In genomic region chr17:40327244-40327666, GRCh38 we compare ENCODE assay signal across 11 cellular contexts. TPM values are rescaled to one million over a fixed set of nuclear protein-coding genes. Genes with fewer than 3 reads are reported as not detected.
DNase-seq lines count a peak whose midpoint lies in the region; ATAC-seq and TF ChIP-seq lines count a peak whose summit lies in the region.
"Had no signal": no experiment of that assay in that cellular context is flagged by ENCODE, and none has a peak within 500 bp of the region (broad histone marks: within the 10 kb centered on the region; RNA-seq: fewer than 3 reads in every experiment).

No MANE protein-coding gene starts in this region.

- H3K36me3 Mint-ChIP-seq in H9 (ENCODE audit: insufficient read depth in 1 of 3, low read depth in 3 of 3): peaks cover 5 to 7% (median 6%) of the 10 kb centered on the region in 3 experiments

- no peak overlapping the region for H3K56ac ChIP-seq in H9 (ENCODE audit: insufficient read length, low read depth, low read length)

- H3K27ac Mint-ChIP-seq in H9: no peak overlapping the region; a peak in 1 of 7 replicates

- H4K5ac ChIP-seq in H9 (ENCODE audit: insufficient read length, low read depth, low read length): no peak overlapping the region

- no peak overlapping the region for H3K27ac ChIP-seq in DOHH2 (ENCODE audit: low read depth, low read length)
- peak overlapping the region; percentile 97 for H3K27ac ChIP-seq in RWPE2 (ENCODE audit: poor library complexity, severe bottlenecking)
- peak overlapping the region; percentile 2 to 94 (median 90) for H3K27ac ChIP-seq in esophagus squamous epithelium
- peak overlapping the region; percentile 95 to 100 (median 98) for H3K27ac ChIP-seq in gastrocnemius medialis
- no peak overlapping the region for H3K27ac ChIP-seq in H9 (ENCODE audit: insufficient read length, low read depth, low read length)

- in situ Hi-C loops in gastrocnemius medialis (cut with MboI; ENCODE audit: low sequenced_read_pairs in 4 of 4): no loop called here

- H2BK5ac ChIP-seq in H9 (ENCODE audit: insufficient read length, low read length): no peak overlapping the region

- no peak overlapping the region for H2BK12ac ChIP-seq in H9 (ENCODE audit: insufficient read length, low read depth, low read length)

- H3K4me2 ChIP-seq in DOHH2 (ENCODE audit: low read length) (peak overlapping the region; percentile 62; the same call in 1 of the 2 replicates), H9 (ENCODE audit: insufficient read depth, insufficient read length, low read length) (no peak overlapping the region)

- intact Hi-C loops in esophagus squamous epithelium (cut with DNase I): no loop called here
- intact Hi-C loops in gastrocnemius medialis (cut with DNase I; ENCODE audit: low total_unique reads): no loop called here

- H3T11ph ChIP-seq in H9 (ENCODE audit: low read length): no peak overlapping the region

- no peaks in the 10 kb centered on the region for H3F3A ChIP-seq in DOHH2 (ENCODE audit: control insufficient read depth, insufficient read depth)

- H3K4ac ChIP-seq in H9 (ENCODE audit: low read depth, low read length): no peak overlapping the region

- H4K8ac ChIP-seq in H9 (replicated peaks; ENCODE audit: insufficient read length, low read depth, low read length): no peak overlapping the region

- H4K20me1 ChIP-seq in DOHH2 (ENCODE audit: control insufficient read depth, insufficient read depth, low read depth, low read length): peaks cover 35% of the 10 kb centered on the region
- H4K20me1 ChIP-seq in H9 (ENCODE audit: control insufficient read depth, insufficient read depth, insufficient read length): no peaks in the 10 kb centered on the region

- DNase-seq in RWPE2 (ENCODE audit: low spot score) (no peak), esophagus squamous epithelium (lab: John Stamatoyannopoulos, UW) (no peak), gastrocnemius medialis (no peak), NCI-H1105 (lab: John Stamatoyannopoulos, UW) (no peak), A172 (ENCODE audit: low spot score) (no peak), H9 (no peak)
- DNase-seq: GOT3; NCI-H1417; stimulated activated CD4-positive, alpha-beta T cell treated with anti-CD3 and anti-CD28 coated beads, Interleukin-1b, Interleukin-23, amount 100 ng/mL, for 48 hours had no signal

- no peak overlapping the region for H3K23ac ChIP-seq in H9 (ENCODE audit: insufficient read length, low read depth, low read length)

- ATAC-seq in RWPE2 (ENCODE audit: low read depth): no peak
- ATAC-seq in gastrocnemius medialis: no peak
- ATAC-seq in HG03565 (IDR thresholded peaks at IDR 0.05; ENCODE audit: unreplicated experiment): no peak

- no peak overlapping the region for H2BK15ac ChIP-seq in H9 (ENCODE audit: low read depth, low read length)

- no peak overlapping the region for H2AFZ ChIP-seq in H9 (ENCODE audit: low read length)

- no peaks in the 10 kb centered on the region for H3K9me3 Mint-ChIP-seq in H9

- H3K9ac ChIP-seq in H9 (ENCODE audit: extremely low read depth, insufficient read length, low read length): no peak overlapping the region

- H3K4me3 ChIP-seq in DOHH2 (ENCODE audit: low read length) (no peak overlapping the region), RWPE2 (ENCODE audit: severe bottlenecking) (no peak overlapping the region), esophagus squamous epithelium (peak overlapping the region in 1 of 4 donors; percentile 2), gastrocnemius medialis (no peak overlapping the region)

- TF ChIP-seq CTCF in DOHH2 (IDR thresholded peaks at IDR 0.05; ENCODE audit: low read depth, low read length, poor library complexity, severe bottlenecking) (no peak), RWPE2 (IDR thresholded peaks at IDR 0.05; ENCODE audit: poor library complexity, severe bottlenecking) (no peak), esophagus squamous epithelium (IDR thresholded peaks at IDR 0.05) (no peak), gastrocnemius medialis (IDR thresholded peaks at IDR 0.05 in 4 of 5, conservative IDR thresholded peaks at IDR 0.05 in 1 of 5) (no peak), H9 (conservative IDR thresholded peaks at IDR 0.05) (no peak)

- H3K79me2 ChIP-seq in DOHH2 (ENCODE audit: control insufficient read depth, low read length) (peaks cover 73% of the 10 kb centered on the region), H9 (ENCODE audit: insufficient read depth, low read length) (peaks cover 3% of the 10 kb centered on the region; the same call in 1 of the 2 replicates)

- no peak overlapping the region for H2AK5ac ChIP-seq in H9 (ENCODE audit: insufficient read length, low read length)

- H2BK20ac ChIP-seq in H9 (ENCODE audit: low read depth, low read length, poor library complexity, severe bottlenecking): no peak overlapping the region

- H3K14ac ChIP-seq in H9 (ENCODE audit: insufficient read depth, low read length): no peak overlapping the region

- no peak overlapping the region for H3K4me3 Mint-ChIP-seq in H9

- H4K91ac ChIP-seq in H9 (ENCODE audit: insufficient read length, low read depth, low read length): no peak overlapping the region

- H3K4me1 Mint-ChIP-seq in H9: peaks cover 17 to 29% of the 10 kb centered on the region in 2 experiments

- TF ChIP-seq POLR2A in esophagus squamous epithelium (IDR thresholded peaks at IDR 0.05): no peak
- TF ChIP-seq POLR2A in gastrocnemius medialis (IDR thresholded peaks at IDR 0.05): no peak

- no peak overlapping the region for H3K18ac ChIP-seq in H9 (ENCODE audit: insufficient read length, low read depth, low read length)

- H3K27me3 ChIP-seq in DOHH2 (ENCODE audit: control insufficient read depth, low read length) (no peaks in the 10 kb centered on the region), RWPE2 (ENCODE audit: insufficient read depth, poor library complexity, severe bottlenecking) (no peaks in the 10 kb centered on the region), esophagus squamous epithelium (no peaks in the 10 kb centered on the region), gastrocnemius medialis (no peaks in the 10 kb centered on the region), H9 (ENCODE audit: insufficient read depth, low read length) (no peaks in the 10 kb centered on the region)

- H3K9me3 ChIP-seq in DOHH2 (ENCODE audit: control insufficient read depth, insufficient read depth, low read length) (no peaks in the 10 kb centered on the region), RWPE2 (ENCODE audit: severe bottlenecking) (no peaks in the 10 kb centered on the region), esophagus squamous epithelium (no peaks in the 10 kb centered on the region), gastrocnemius medialis (no peaks in the 10 kb centered on the region), H9 (ENCODE audit: control insufficient read depth, low read depth, low read length) (no peaks in the 10 kb centered on the region)

- peaks cover 11% of the 10 kb centered on the region for H3K27me3 Mint-ChIP-seq in H9 (ENCODE audit: low read depth)

- H3K9me2 ChIP-seq in DOHH2 (replicated peaks; ENCODE audit: control insufficient read depth, low read length): no peaks in the 10 kb centered on the region

- H2BK120ac ChIP-seq in H9 (ENCODE audit: low read depth, low read length, poor library complexity, severe bottlenecking): no peak overlapping the region

- no peaks in the 10 kb centered on the region for H3K23me2 ChIP-seq in H9 (ENCODE audit: insufficient read length, low read depth, low read length, poor library complexity, severe bottlenecking)

- H3K36me3 ChIP-seq in DOHH2 (ENCODE audit: control insufficient read depth, low read length) (peaks cover 14% of the 10 kb centered on the region), RWPE2 (ENCODE audit: low read depth) (peaks cover 20% of the 10 kb centered on the region), esophagus squamous epithelium (peaks cover 0 to 11% (median 0%) of the 10 kb centered on the region in 3 donors), gastrocnemius medialis (no peaks in the 10 kb centered on the region)

- peaks cover 69% of the 10 kb centered on the region for H3K4me1 ChIP-seq in DOHH2 (ENCODE audit: control insufficient read depth, low read length)
- peaks cover 47% of the 10 kb centered on the region for H3K4me1 ChIP-seq in RWPE2 (ENCODE audit: insufficient read depth, poor library complexity, severe bottlenecking)
- H3K4me1 ChIP-seq in esophagus squamous epithelium: peaks cover 81 to 100% (median 95%) of the 10 kb centered on the region in 3 donors
- peaks cover 100% of the 10 kb centered on the region in 2 donors for H3K4me1 ChIP-seq in gastrocnemius medialis
- no peaks in the 10 kb centered on the region; the same call in 1 of the 2 replicates for H3K4me1 ChIP-seq in H9 (ENCODE audit: insufficient read depth, low read length)

- WGBS in esophagus squamous epithelium, 2 donors: 48 to 80% methylated on average over 2 of the region's 3 CpGs
- WGBS in H9 (ENCODE audit: extremely low coverage, insufficient read length, low lambda C conversion rate): no CpG with 5 or more reads among the region's 3 CpGs

- no peaks in the 10 kb centered on the region for H3K79me1 ChIP-seq in H9 (ENCODE audit: insufficient read depth, low read depth, low read length, poor library complexity, severe bottlenecking)

RNA-seq across cellular contexts. Expression of gene RARA, which starts 18.3 kb away (rescaled TPM):
- 10 to 100 TPM in 2 of 4 donors, 1 to 10 TPM in 2; 6.7 to 14.2 (median 10.8) TPM for total RNA-seq in esophagus squamous epithelium
- 10 to 100 TPM; 20.3 to 67.0 (median 48.4) TPM for total RNA-seq in gastrocnemius medialis
- total RNA-seq in A172 (2014; rRNA removed; shearing (Covaris generic)): 13.7 and 33.2 TPM in 2 replicates
- total RNA-seq in H9 (2021): 16.7 and 17.6 TPM in 2 replicates

RNA-seq across cellular contexts. Expression of gene GJD3, which starts 37.3 kb away (rescaled TPM):
- total RNA-seq in esophagus squamous epithelium: 1 to 10 TPM in 1 of 4 donors, under 1 TPM in 2, not detected in 1; 0.38 to 1.7 (median 0.47) TPM
- 1 to 10 TPM in 1 of 4 donors, under 1 TPM in 1, not detected in 2; 0.98 to 1.2 TPM for total RNA-seq in gastrocnemius medialis
- total RNA-seq in A172 (2014; rRNA removed; shearing (Covaris generic)): not detected in 2 replicates
- not detected in 2 replicates for total RNA-seq in H9 (2021)

RNA-seq across cellular contexts. Expression of gene CDC6, which starts 39.6 kb away (rescaled TPM):
- total RNA-seq in esophagus squamous epithelium (10 to 100 TPM in 2 of 4 donors, 1 to 10 TPM in 2; 2.9 to 17.8 (median 9.8) TPM), gastrocnemius medialis (under 1 TPM in 3 of 4 donors, not detected in 1; 0.27 to 0.75 (median 0.66) TPM), H9 (2021) (131 and 141 TPM in 2 replicates)
- 85.1 and 87.9 TPM in 2 replicates for total RNA-seq in A172 (2014; rRNA removed; shearing (Covaris generic))

Comparison
In these comparisons a context has a peak if more than half of its experiments do, and no peak if none do; other contexts are left out.
1. H3K27ac ChIP-seq: peak in RWPE2 (single experiment), esophagus squamous epithelium (4 of 4) and gastrocnemius medialis (4 of 4); none in DOHH2 (single experiment) and H9 (single experiment).